Comparison of ENCODE assay signal across 35 cellular contexts in genomic region chr5:167414611-167415010, GRCh38.
DNase-seq lines count a peak whose midpoint lies in the region; ATAC-seq, FAIRE-seq and TF ChIP-seq lines count a peak whose summit lies in the region.
"Had no signal": no experiment of that assay in that cellular context is flagged by ENCODE, and none has a peak within 500 bp of the region (broad histone marks: within the 10 kb centered on the region; RNA-seq: fewer than 3 reads in every experiment).

No MANE protein-coding gene starts in this region.

- H3K9me3 ChIP-seq in right lobe of liver (no peaks in the 10 kb centered on the region), HepG2 (ENCODE audit: low read length) (no peaks in the 10 kb centered on the region)
- H3K9me3 ChIP-seq: A549, BE2C, Caco-2 had no signal

- no peaks in the 10 kb centered on the region for H3K9me3 Mint-ChIP-seq in chondrocyte (ENCODE audit: low read depth)

- 37% methylated on average over 4 of the region's 4 CpGs for WGBS in right lobe of liver (ENCODE audit: insufficient coverage, low coverage, low lambda C conversion rate, missing lambda C conversion rate)
- 10% methylated on average over 4 of the region's 4 CpGs for WGBS in HepG2 (ENCODE audit: low lambda C conversion rate)

- BruUV-seq in HepG2 (replicated peaks; lab: Mats Ljungman, UMichigan), result no TSS peak

- ATAC-seq in right lobe of liver, result peak; percentile 19 to 54 (median 46)
- no peak for ATAC-seq in HepG2
- peak; percentile 43 for ATAC-seq in left lobe of liver
- ATAC-seq: A549; CD8-positive, alpha-beta T cell had no signal

- H3K27me3 ChIP-seq in right lobe of liver, result no peaks in the 10 kb centered on the region
- no peaks in the 10 kb centered on the region for H3K27me3 ChIP-seq in HepG2 (ENCODE audit: control insufficient read depth in 1 of 2, insufficient read depth in 2 of 2, low read length in 2 of 2)
- H3K27me3 ChIP-seq: BLaER1; BLaER1 treated with 17β-estradiol and CSF1 and Interleukin-3, amounts not matched to agents 10 nM and 100 nM had no signal

- FAIRE-seq in HepG2 (lab: Jason Lieb, UNC), result no peak
- FAIRE-seq: A204.1, A549, D721Med had no signal

- no peak overlapping the region for H3K4me2 ChIP-seq in HepG2 (ENCODE audit: low read depth, low read length)
- H3K4me2 ChIP-seq: A549; BLaER1; BLaER1 treated with 17β-estradiol and CSF1 and Interleukin-3, amounts not matched to agents 10 nM and 100 nM had no signal

- H3K4me3 Mint-ChIP-seq in chondrocyte (ENCODE audit: unreplicated experiment), result no peak overlapping the region
- H3K4me3 Mint-ChIP-seq: B cell; CD14-positive monocyte; CD4-positive, alpha-beta memory T cell; CD4-positive, alpha-beta T cell; CD4-positive, CD25-positive, alpha-beta regulatory T cell; CD8-positive, alpha-beta memory T cell; CD8-positive, alpha-beta T cell had no signal

- intact Hi-C loops in right lobe of liver (cut with DNase I), result no loop called here
- intact Hi-C loops in HepG2 (cut with micrococcal nuclease; ENCODE audit: unreplicated experiment), result no loop called here

- H3K4me1 Mint-ChIP-seq in chondrocyte (ENCODE audit: low read depth), result no peaks in the 10 kb centered on the region
- H3K4me1 Mint-ChIP-seq: B cell; CD14-positive monocyte; CD4-positive, alpha-beta memory T cell; CD4-positive, CD25-positive, alpha-beta regulatory T cell; CD8-positive, alpha-beta memory T cell had no signal

- TF ChIP-seq EP300 in HepG2 (IDR thresholded peaks at IDR 0.05; ENCODE audit: low read depth in 2 of 2, low read length in 2 of 2) (no peak), HepG2 (CRISPR knock-in tag; IDR thresholded peaks at IDR 0.05; ENCODE audit: borderline replicate concordance) (no peak)

- no peak for DNase-seq in right lobe of liver
- DNase-seq in HepG2 (ENCODE audit: low spot score), result no peak
- DNase-seq in SK-N-DZ (ENCODE audit: low spot score), result peak; percentile 49
- no peak for DNase-seq in left lobe of liver (ENCODE audit: low spot score)
- DNase-seq in chondrocyte (ENCODE audit: low spot score), result no peak
- no peak for DNase-seq in SKM-1 (lab: John Stamatoyannopoulos, UW; ENCODE audit: unreplicated experiment)
- DNase-seq: 8988T; ACHN; AML-193; BE2C; C1 segment of cervical spinal cord; Caco-2; Calu3; CD4-positive, alpha-beta memory T cell; CD4-positive, alpha-beta T cell; CD4-positive, CD25-positive, alpha-beta regulatory T cell; CD8-positive, alpha-beta memory T cell; CD8-positive, alpha-beta T cell; COR-L47; DMS 273 treated with DMSO at 0.1 percent for 48 hours; DMS153; DMS53; DMS79; DMS79 treated with DMSO at 0.1 percent for 48 hours; DND-41; EL had no signal

- in situ Hi-C loops in HepG2 (cut with HindIII; ENCODE audit: extremely low pct_ligation_motif_present, low pct_unique_long_range_greater_than_20kb), result no loop called here

- no peak for TF ChIP-seq CTCF in right lobe of liver (IDR thresholded peaks at IDR 0.05)
- no peak for TF ChIP-seq CTCF in HepG2 (CRISPR knock-in tag; IDR thresholded peaks at IDR 0.05)
- TF ChIP-seq CTCF in chondrocyte (IDR thresholded peaks at IDR 0.05), result no peak

- no peaks in the 10 kb centered on the region for H4K20me1 ChIP-seq in HepG2 (ENCODE audit: insufficient read depth, low read length)
- H4K20me1 ChIP-seq: BLaER1; BLaER1 treated with 17β-estradiol and CSF1 and Interleukin-3, amounts not matched to agents 10 nM and 100 nM had no signal

- H3K4me3 ChIP-seq in right lobe of liver (peak overlapping the region in 1 of 3 donors; percentile 45), HepG2 (replicated peaks in 1 of 3; ENCODE audit: insufficient read depth in 1 of 3, low read depth in 2 of 3, low read length in 3 of 3) (no peak overlapping the region)
- H3K4me3 ChIP-seq: A549; BLaER1; BLaER1 treated with 17β-estradiol and CSF1 and Interleukin-3, amounts not matched to agents 10 nM and 100 nM had no signal

- peaks cover 0 to 8% (median 3%) of the 10 kb centered on the region in 4 donors for H3K4me1 ChIP-seq in right lobe of liver
- no peaks in the 10 kb centered on the region for H3K4me1 ChIP-seq in HepG2 (ENCODE audit: insufficient read depth, low read length)
- H3K4me1 ChIP-seq: A549; BLaER1; BLaER1 treated with 17β-estradiol and CSF1 and Interleukin-3, amounts not matched to agents 10 nM and 100 nM; Caco-2 had no signal

- H3K9ac ChIP-seq in HepG2 (ENCODE audit: insufficient read depth, low read depth, low read length), result no peak overlapping the region
- H3K9ac ChIP-seq: BLaER1; BLaER1 treated with 17β-estradiol and CSF1 and Interleukin-3, amounts not matched to agents 10 nM and 100 nM had no signal

- no peaks in the 10 kb centered on the region for H3K36me3 Mint-ChIP-seq in chondrocyte (ENCODE audit: low read depth)
- H3K36me3 Mint-ChIP-seq: CD14-positive monocyte; CD4-positive, alpha-beta memory T cell; CD4-positive, CD25-positive, alpha-beta regulatory T cell; CD8-positive, alpha-beta memory T cell; CD8-positive, alpha-beta T cell had no signal

- no peak overlapping the region for H2AFZ ChIP-seq in HepG2 (ENCODE audit: low read length)

- TF ChIP-seq RAD21 in HepG2 (CRISPR knock-in tag; IDR thresholded peaks at IDR 0.05), result no peak

- H3K27ac ChIP-seq in right lobe of liver, result no peak overlapping the region
- no peak overlapping the region for H3K27ac ChIP-seq in HepG2 (ENCODE audit: extremely low read length, insufficient read depth, low read length)
- H3K27ac ChIP-seq: 22Rv1; A549; BLaER1; BLaER1 treated with 17β-estradiol and CSF1 and Interleukin-3, amounts not matched to agents 10 nM and 100 nM; C4-2B had no signal

- H3K36me3 ChIP-seq in right lobe of liver (no peaks in the 10 kb centered on the region), HepG2 (replicated peaks in 1 of 2; ENCODE audit: control insufficient read depth in 1 of 2, insufficient read depth in 2 of 2, low read length in 2 of 2) (no peaks in the 10 kb centered on the region)
- H3K36me3 ChIP-seq: BE2C; BLaER1; BLaER1 treated with 17β-estradiol and CSF1 and Interleukin-3, amounts not matched to agents 10 nM and 100 nM had no signal

- CTCF ChIA-PET in HepG2 (lab: Yijun Ruan, JAX; ENCODE audit: low intra/inter-chr PET ratio, low total read pairs), result no interaction called here

- no peak for TF ChIP-seq POLR2A in right lobe of liver (IDR thresholded peaks at IDR 0.05)
- no peak for TF ChIP-seq POLR2A in HepG2 (IDR thresholded peaks at IDR 0.05; ENCODE audit: insufficient read depth in 1 of 2, low read depth in 2 of 2, low read length in 2 of 2)

- POLR2A ChIA-PET in HepG2 (lab: Yijun Ruan, JAX), result no interaction called here

- H3K27me3 Mint-ChIP-seq in chondrocyte (ENCODE audit: low read depth), result peaks cover 41% of the 10 kb centered on the region
- H3K27me3 Mint-ChIP-seq: B cell; CD4-positive, alpha-beta memory T cell; CD4-positive, alpha-beta T cell; CD4-positive, CD25-positive, alpha-beta regulatory T cell; CD8-positive, alpha-beta memory T cell had no signal

- H3K27ac Mint-ChIP-seq in chondrocyte (ENCODE audit: unreplicated experiment), result no peak overlapping the region
- H3K27ac Mint-ChIP-seq: B cell; CD14-positive monocyte; CD4-positive, alpha-beta memory T cell; CD4-positive, alpha-beta T cell; CD4-positive, CD25-positive, alpha-beta regulatory T cell; CD8-positive, alpha-beta memory T cell; CD8-positive, alpha-beta T cell had no signal

- no peaks in the 10 kb centered on the region for H3K79me2 ChIP-seq in HepG2 (ENCODE audit: insufficient read depth, low read length)

TF ChIP-seq in HepG2, 621 proteins besides CTCF, POLR2A, EP300 and RAD21 (continues in another document):
- TF ChIP-seq SRY (CRISPR knock-in tag; IDR thresholded peaks at IDR 0.05), result no peak
- no peak for TF ChIP-seq ZNF552 (CRISPR knock-in tag; IDR thresholded peaks at IDR 0.05; ENCODE audit: borderline replicate concordance)
- TF ChIP-seq, protein P1, sequence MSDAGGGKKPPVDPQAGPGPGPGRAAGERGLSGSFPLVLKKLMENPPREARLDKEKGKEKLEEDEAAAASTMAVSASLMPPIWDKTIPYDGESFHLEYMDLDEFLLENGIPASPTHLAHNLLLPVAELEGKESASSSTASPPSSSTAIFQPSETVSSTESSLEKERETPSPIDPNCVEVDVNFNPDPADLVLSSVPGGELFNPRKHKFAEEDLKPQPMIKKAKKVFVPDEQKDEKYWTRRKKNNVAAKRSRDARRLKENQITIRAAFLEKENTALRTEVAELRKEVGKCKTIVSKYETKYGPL (CRISPR knock-in tag; IDR thresholded peaks at IDR 0.05), result no peak
- TF ChIP-seq SNAI1 (CRISPR knock-in tag; IDR thresholded peaks at IDR 0.05; ENCODE audit: borderline replicate concordance), result no peak
- no peak for TF ChIP-seq RARG (CRISPR knock-in tag; IDR thresholded peaks at IDR 0.05; ENCODE audit: low read depth)
- no peak for TF ChIP-seq ZNF337 (CRISPR knock-in tag; IDR thresholded peaks at IDR 0.05; ENCODE audit: borderline replicate concordance, low read depth)
- no peak for TF ChIP-seq ZBTB43 (CRISPR knock-in tag; conservative IDR thresholded peaks at IDR 0.05)
- no peak for TF ChIP-seq ZNF17 (CRISPR knock-in tag; IDR thresholded peaks at IDR 0.05)
- TF ChIP-seq FOXP1 (IDR thresholded peaks at IDR 0.05), result no peak
- TF ChIP-seq FOXP1 (CRISPR knock-in tag; IDR thresholded peaks at IDR 0.05), result no peak
- no peak for TF ChIP-seq ZFP62 (CRISPR knock-in tag; IDR thresholded peaks at IDR 0.05)
- no peak for TF ChIP-seq ZNF30 (CRISPR knock-in tag; IDR thresholded peaks at IDR 0.05)
- TF ChIP-seq JUND (CRISPR knock-in tag; IDR thresholded peaks at IDR 0.05), result no peak
- no peak for TF ChIP-seq REXO4 (CRISPR knock-in tag; IDR thresholded peaks at IDR 0.05; ENCODE audit: borderline replicate concordance)
- no peak for TF ChIP-seq ZMYM4 (CRISPR knock-in tag; IDR thresholded peaks at IDR 0.05)
- no peak for TF ChIP-seq RNF2 (conservative IDR thresholded peaks at IDR 0.05; ENCODE audit: low read depth)
